Comparison of ENCODE assay signal across 8 cellular contexts in genomic region chr7:150276132-150276695, GRCh38. TPM values are rescaled to one million over a fixed set of nuclear protein-coding genes. Genes with fewer than 3 reads are reported as not detected.
DNase-seq lines count a peak whose midpoint lies in the region; ATAC-seq, FAIRE-seq and TF ChIP-seq lines count a peak whose summit lies in the region.
"Not testable (repeated sequence)": the region's sequence is repeated elsewhere in the genome, so short reads cannot be mapped to it uniquely, and the experiment has no call there.

No MANE protein-coding gene starts in this region.

- H3K4me3 Mint-ChIP-seq in activated CD4-positive, alpha-beta T cell treated with anti-CD3 and anti-CD28 coated beads for 36 hours, result not testable (repeated sequence)

- intact Hi-C loops in activated CD4-positive, alpha-beta T cell treated with anti-CD3 and anti-CD28 coated beads for 36 hours (cut with DNase I, micrococcal nuclease), result loop anchor here in 1 of 2 experiments (5.0 to 10.0 kb wide), 2 partner anchors 231 to 394 kb away; no protein-coding TSS in a partner anchor
- intact Hi-C loops in right cardiac atrium (cut with DNase I), result not testable (repeated sequence)

- TF ChIP-seq POLR2A in A549 (IDR thresholded peaks at IDR 0.05; ENCODE audit: low read length), result not testable (repeated sequence)

- peak; percentile 63 to 68 for TF ChIP-seq RAD21 in A549 (conservative IDR thresholded peaks at IDR 0.05 in 1 of 2, IDR thresholded peaks at IDR 0.05 in 1 of 2)

- ATAC-seq in A549 (peak; percentile 80 to 90; a peak in 5 of 6 replicates), HG03196 (IDR thresholded peaks at IDR 0.05; ENCODE audit: unreplicated experiment) (peak; percentile 63), right cardiac atrium (peak; percentile 64)
- ATAC-seq in activated CD4-positive, alpha-beta T cell treated with anti-CD3 and anti-CD28 coated beads for 36 hours, result peak; percentile 52

- CTCF ChIA-PET in A549 (lab: Yijun Ruan, JAX), result interaction anchor here (0.6 to 1.0 kb wide), 4 partner anchors 9 to 469 kb away, joined by 3 read pairs; no protein-coding TSS in a partner anchor
- CTCF ChIA-PET in GM10248 (lab: Yijun Ruan, JAX); activated CD4-positive, alpha-beta T cell treated with anti-CD3 and anti-CD28 coated beads for 36 hours (lab: Charles Lee): not testable (repeated sequence)

- not testable (repeated sequence) for H3K27me3 ChIP-seq in right cardiac atrium (ENCODE audit: control insufficient read depth, insufficient read depth)

- not testable (repeated sequence) for FAIRE-seq in A549 (lab: Jason Lieb, UNC)

- POLR2A ChIA-PET in A549 (lab: Yijun Ruan, JAX); GM10248 (lab: Yijun Ruan, JAX); activated CD4-positive, alpha-beta T cell treated with anti-CD3 and anti-CD28 coated beads for 36 hours (lab: Charles Lee): not testable (repeated sequence)

- not testable (repeated sequence) for TF ChIP-seq EP300 in A549 (IDR thresholded peaks at IDR 0.05)

- not testable (repeated sequence) for H3K27ac ChIP-seq in A549; right cardiac atrium (ENCODE audit: low read length)

- not testable (repeated sequence) for H3K4me2 ChIP-seq in A549

- H3K9me3 Mint-ChIP-seq in activated CD4-positive, alpha-beta T cell treated with anti-CD3 and anti-CD28 coated beads for 36 hours (ENCODE audit: low read depth), result not testable (repeated sequence)

- H3K36me3 Mint-ChIP-seq in activated CD4-positive, alpha-beta T cell treated with anti-CD3 and anti-CD28 coated beads for 36 hours (ENCODE audit: low read depth), result not testable (repeated sequence)

- H3K4me1 ChIP-seq in A549; right cardiac atrium (ENCODE audit: control insufficient read depth, insufficient read depth, low read length): not testable (repeated sequence)

- H3K27me3 Mint-ChIP-seq in activated CD4-positive, alpha-beta T cell treated with anti-CD3 and anti-CD28 coated beads for 36 hours, result not testable (repeated sequence)

- not testable (repeated sequence) for H3K4me3 ChIP-seq in A549; right cardiac atrium (ENCODE audit: low read length)

- 39% methylated on average over 6 of the region's 6 CpGs for WGBS in A549 (ENCODE audit: missing lambda C conversion rate)
- 46% methylated on average over 6 of the region's 6 CpGs for WGBS in right cardiac atrium

- TF ChIP-seq CTCF in A549 (IDR thresholded peaks at IDR 0.05) (peak; percentile 58), GM10248 (IDR thresholded peaks at IDR 0.05; ENCODE audit: control extremely low read depth, extremely low read depth, low read depth, missing control alignments) (peak; percentile 63)

- H3K9me3 ChIP-seq in A549; right cardiac atrium (ENCODE audit: control insufficient read depth, low read length): not testable (repeated sequence)

- DNase-seq in A549 (ENCODE audit: low read depth in 1 of 2, low spot score in 1 of 2) (peak in 1 of 2 experiments; percentile 37), GM10248 (ENCODE audit: extremely low spot score) (peak; percentile 24), NCI-H460 (ENCODE audit: extremely low read depth, low read depth) (peak; percentile 39), cerebellar cortex (ENCODE audit: low spot score) (peak; percentile 73), pons (ENCODE audit: low spot score) (peak; percentile 48)
- peak; percentile 43 for DNase-seq in activated CD4-positive, alpha-beta T cell treated with anti-CD3 and anti-CD28 coated beads for 36 hours
- not testable (repeated sequence) for DNase-seq in right cardiac atrium

- H3K27ac Mint-ChIP-seq in activated CD4-positive, alpha-beta T cell treated with anti-CD3 and anti-CD28 coated beads for 36 hours, result not testable (repeated sequence)

- not testable (repeated sequence) for H3K4me1 Mint-ChIP-seq in activated CD4-positive, alpha-beta T cell treated with anti-CD3 and anti-CD28 coated beads for 36 hours

TF ChIP-seq in A549, 52 proteins besides CTCF, POLR2A, EP300 and RAD21:
- peak; percentile 25; the same call in 1 of the 3 replicates for TF ChIP-seq SMC3 (IDR thresholded peaks at IDR 0.05)

RNA-seq across cellular contexts. Expression of gene LRRC61, which starts 46.9 kb away (rescaled TPM):
- polyA plus RNA-seq in A549 (2011; rRNA removed) (0.22 and 0.46 TPM in 2 replicates), A549 (2017; fragmentation: RNase III; extraction: RNeasy Plus Mini Kit Qiagen cat#74134 plus additional on column Dnase treatment) (0.10 to 0.47 TPM (median 0.19 TPM) in 3 replicates), right cardiac atrium (4.4 TPM)
- polyA plus RNA-seq in A549 (2012; cell fraction: cytosol; rRNA removed), result 0.19 and 0.21 TPM in 2 replicates
- 0.17 and 0.27 TPM in 2 replicates for polyA plus RNA-seq in A549 (2012; cell fraction: nucleus; rRNA removed)
- polyA minus RNA-seq in A549 (2011; rRNA and poly(A)+ RNA removed), result 0.24 and 0.29 TPM in 2 replicates
- total RNA-seq in NCI-H460 (2014; rRNA removed; shearing (Covaris generic)), result 0.47 TPM in 1 of 2 replicates, not detected in the other
- not detected in 2 replicates for polyA plus RNA-seq in NCI-H460 (2014; cell fraction: nucleus; rRNA removed)
- total RNA-seq in activated CD4-positive, alpha-beta T cell treated with anti-CD3 and anti-CD28 coated beads for 36 hours, result 10 to 100 TPM; 13.0 to 17.4 TPM
- total RNA-seq in right cardiac atrium, result 1 to 10 TPM; 5.7 to 8.0 (median 6.2) TPM

RNA-seq across cellular contexts. Expression of gene ACTR3C, which starts 47.1 kb away (rescaled TPM):
- polyA plus RNA-seq in A549 (2011; rRNA removed), result 0.40 and 0.43 TPM in 2 replicates
- polyA plus RNA-seq in A549 (2012; cell fraction: cytosol; rRNA removed), result 0.09 TPM in 1 of 2 replicates, not detected in the other
- 0.01 and 0.04 TPM in 2 replicates for polyA plus RNA-seq in A549 (2012; cell fraction: nucleus; rRNA removed)
- polyA plus RNA-seq in A549 (2017; fragmentation: RNase III; extraction: RNeasy Plus Mini Kit Qiagen cat#74134 plus additional on column Dnase treatment), result 0.43 to 0.58 TPM (median 0.54 TPM) in 3 replicates
- 0.34 and 0.87 TPM in 2 replicates for polyA minus RNA-seq in A549 (2011; rRNA and poly(A)+ RNA removed)
- total RNA-seq in NCI-H460 (2014; rRNA removed; shearing (Covaris generic)), result not detected in 2 replicates
- not detected in 2 replicates for polyA plus RNA-seq in NCI-H460 (2014; cell fraction: nucleus; rRNA removed)
- total RNA-seq in activated CD4-positive, alpha-beta T cell treated with anti-CD3 and anti-CD28 coated beads for 36 hours, result 1 to 10 TPM; 3.2 to 4.7 TPM
- 1 to 10 TPM; 4.5 to 7.4 (median 5.5) TPM for total RNA-seq in right cardiac atrium
- polyA plus RNA-seq in right cardiac atrium, result 4.2 TPM
